Comparison of ENCODE assay signal across 1 cellular context in genomic region chr11:14520086-14520901, GRCh38.
TF ChIP-seq lines count a peak whose summit lies in the region.

TSS of gene PSMA1 (minus strand) at chr11:14520386. CDS start at chr11:14520299, 87 bp downstream.

TF ChIP-seq in K562, 482 proteins besides CTCF, POLR2A, EP300 and RAD21 (continued from another document and continues in another):
- TF ChIP-seq ZNF609 (CRISPR knock-in tag; IDR thresholded peaks at IDR 0.05; ENCODE audit: borderline replicate concordance) (0 out of 2 replicates have a peak, but pooled peaks have one; percentile 26), WHSC1 (IDR thresholded peaks at IDR 0.05; ENCODE audit: low read length) (no peak), NBN (IDR thresholded peaks at IDR 0.05; ENCODE audit: low read depth) (peak; percentile 63; the same call in 1 of the 2 replicates), SAFB (IDR thresholded peaks at IDR 0.05; ENCODE audit: borderline replicate concordance, low read depth, low read length) (no peak), ZNF444 (CRISPR knock-in tag; IDR thresholded peaks at IDR 0.05) (no peak), SRF (CRISPR knock-in tag; IDR thresholded peaks at IDR 0.05) (no peak; a peak in 1 of 4 replicates), ELK3 (CRISPR knock-in tag; IDR thresholded peaks at IDR 0.05) (no peak), REST (CRISPR knock-in tag; IDR thresholded peaks at IDR 0.05; ENCODE audit: low read depth) (no peak), HLTF (IDR thresholded peaks at IDR 0.05) (no peak), ARID2 (IDR thresholded peaks at IDR 0.05) (peak; percentile 26; the same call in 1 of the 2 replicates), ZNF316 (IDR thresholded peaks at IDR 0.05) (peak; percentile 93), ZFPM2 (CRISPR knock-in tag; IDR thresholded peaks at IDR 0.05) (no peak), ZNF431 (CRISPR knock-in tag; IDR thresholded peaks at IDR 0.05) (peak; percentile 72; the same call in 1 of the 2 replicates), STAT5A (IDR thresholded peaks at IDR 0.05; ENCODE audit: borderline replicate concordance, low read length) (peak; percentile 31; the same call in 1 of the 2 replicates), BHLHE40 (IDR thresholded peaks at IDR 0.05; ENCODE audit: low read length) (no peak), ZBTB7A (IDR thresholded peaks at IDR 0.05; ENCODE audit: borderline replicate concordance, control insufficient read depth, low read depth, low read length) (no peak; the same call in 1 of the 2 replicates), PTRF (tag; IDR thresholded peaks at IDR 0.05) (no peak), TARDBP (IDR thresholded peaks at IDR 0.05) (0 out of 2 replicates have a peak, but pooled peaks have one; percentile 15), IFI16 (CRISPR knock-in tag; IDR thresholded peaks at IDR 0.05) (no peak), HOMEZ (CRISPR knock-in tag; IDR thresholded peaks at IDR 0.05) (no peak), ZBTB5 (IDR thresholded peaks at IDR 0.05) (no peak), MXI1 (IDR thresholded peaks at IDR 0.05; ENCODE audit: low read depth, low read length) (no peak), ZNF707 (CRISPR knock-in tag; conservative IDR thresholded peaks at IDR 0.05) (no peak), ZNF3 (CRISPR knock-in tag; IDR thresholded peaks at IDR 0.05) (no peak), ATF6 (CRISPR knock-in tag; IDR thresholded peaks at IDR 0.05) (peak; percentile 93), CBX1 (IDR thresholded peaks at IDR 0.05; ENCODE audit: low read depth) (peak; percentile 70; the same call in 1 of the 2 replicates), PURB (CRISPR knock-in tag; IDR thresholded peaks at IDR 0.05; ENCODE audit: low read depth) (no peak), SMARCA4 (IDR thresholded peaks at IDR 0.05) (peak; percentile 31; the same call in 1 of the 2 replicates), EZH2 (IDR thresholded peaks at IDR 0.05; ENCODE audit: borderline replicate concordance, low read depth, low read length) (no peak), HNRNPLL (IDR thresholded peaks at IDR 0.05; ENCODE audit: low read depth, low read length, poor library complexity, severe bottlenecking) (peak; percentile 89), PKNOX1 (IDR thresholded peaks at IDR 0.05) (peak; percentile 56), SMC3 (conservative IDR thresholded peaks at IDR 0.05; ENCODE audit: insufficient read depth, low read depth, low read length) (peak; percentile 11; the same call in 1 of the 2 replicates), FOSL1 (tag; conservative IDR thresholded peaks at IDR 0.05) (peak; percentile 50; the same call in 1 of the 2 replicates), ZNF655 (CRISPR knock-in tag; IDR thresholded peaks at IDR 0.05) (no peak), ZNF354B (CRISPR knock-in tag; IDR thresholded peaks at IDR 0.05) (no peak), ZNF232 (CRISPR knock-in tag; IDR thresholded peaks at IDR 0.05) (no peak), AFF4 (CRISPR knock-in tag; IDR thresholded peaks at IDR 0.05) (peak; percentile 97), HNRNPUL1 (IDR thresholded peaks at IDR 0.05; ENCODE audit: low read length) (no peak), SMARCA5 (IDR thresholded peaks at IDR 0.05) (no peak), BCL6 (CRISPR knock-in tag; IDR thresholded peaks at IDR 0.05) (no peak), BRD4 (IDR thresholded peaks at IDR 0.05) (peak; percentile 84; the same call in 1 of the 2 replicates)
